ENCODE assay signal across 25 cellular contexts in genomic region chr16:27025581-27025980, GRCh38. TPM values are rescaled to one million over a fixed set of nuclear protein-coding genes. Genes with fewer than 3 reads are reported as not detected.
"Had no signal": no experiment of that assay in that cellular context is flagged by ENCODE, and none has a peak within 500 bp of the region (broad histone marks: within the 10 kb centered on the region; RNA-seq: fewer than 3 reads in every experiment).

No MANE protein-coding gene starts in this region.

- H3K27ac Mint-ChIP-seq: activated CD4-positive, alpha-beta memory T cell treated with anti-CD3 and anti-CD28 coated beads for 36 hours; activated CD4-positive, alpha-beta T cell treated with anti-CD3 and anti-CD28 coated beads, Interleukin-2, amount 10 ng/mL, durations not matched to agents 7 days and 5 days; activated naive CD4-positive, alpha-beta T cell treated with anti-CD3 and anti-CD28 coated beads for 36 hours; activated naive CD8-positive, alpha-beta T cell; activated T-helper 17 cell treated with anti-CD3 and anti-CD28 coated beads, Interleukin-2, amount 50 U/mL, for 72 hours; T-helper 1 cell treated with Interleukin-12 subunit alpha and Interleukin-12 subunit beta and Interleukin-4 antibody, amounts not matched to agents 30 μg/mL and 1 μg/mL, for 36 hours had no signal

- H3K4me1 ChIP-seq: Peyer's patch, SJSA1 had no signal

- H3K9me3 Mint-ChIP-seq: activated CD4-positive, alpha-beta memory T cell treated with anti-CD3 and anti-CD28 coated beads for 36 hours; activated CD4-positive, alpha-beta T cell treated with anti-CD3 and anti-CD28 coated beads, Interleukin-2, amount 10 ng/mL, durations not matched to agents 7 days and 5 days; activated naive CD4-positive, alpha-beta T cell treated with anti-CD3 and anti-CD28 coated beads for 36 hours; activated T-helper 17 cell treated with anti-CD3 and anti-CD28 coated beads, Interleukin-2, amount 50 U/mL, for 72 hours; T-helper 1 cell treated with Interleukin-12 subunit alpha and Interleukin-12 subunit beta and Interleukin-4 antibody, amounts not matched to agents 30 μg/mL and 1 μg/mL, for 36 hours had no signal

- ATAC-seq: activated T-helper 17 cell treated with anti-CD3 and anti-CD28 coated beads, Interleukin-2, amount 50 U/mL, for 72 hours had no signal

- H3K4me3 Mint-ChIP-seq: activated CD4-positive, alpha-beta memory T cell treated with anti-CD3 and anti-CD28 coated beads for 36 hours; activated CD4-positive, alpha-beta T cell treated with anti-CD3 and anti-CD28 coated beads, Interleukin-2, amount 10 ng/mL, durations not matched to agents 7 days and 5 days; activated naive CD4-positive, alpha-beta T cell treated with anti-CD3 and anti-CD28 coated beads for 36 hours; activated naive CD8-positive, alpha-beta T cell; activated T-helper 17 cell treated with anti-CD3 and anti-CD28 coated beads, Interleukin-2, amount 50 U/mL, for 72 hours; T-helper 1 cell treated with Interleukin-12 subunit alpha and Interleukin-12 subunit beta and Interleukin-4 antibody, amounts not matched to agents 30 μg/mL and 1 μg/mL, for 36 hours had no signal

- H3K4me3 ChIP-seq: cardiac muscle cell, MG63, Peyer's patch, SJSA1 had no signal

- H3K36me3 Mint-ChIP-seq: activated CD4-positive, alpha-beta memory T cell treated with anti-CD3 and anti-CD28 coated beads for 36 hours; activated naive CD8-positive, alpha-beta T cell had no signal

- H3K36me3 ChIP-seq: brain microvascular endothelial cell, cardiac muscle cell, MG63, Peyer's patch, SJSA1 had no signal

- DNase-seq: activated CD4-positive, alpha-beta memory T cell treated with anti-CD3 and anti-CD28 coated beads for 36 hours; activated CD4-positive, alpha-beta T cell treated with anti-CD3 and anti-CD28 coated beads, Interleukin-2, amount 10 ng/mL, durations not matched to agents 7 days and 5 days; activated gamma-delta T cell; activated naive CD4-positive, alpha-beta T cell treated with anti-CD3 and anti-CD28 coated beads for 36 hours; activated T-cell treated with anti-CD3 and anti-CD28 coated beads for 4 hours; activated T-cell treated with anti-CD3 and anti-CD28 coated beads, Interleukin-2, amount 50 U/mL, for 48 hours; brain microvascular endothelial cell; MG63; MV-4-11; NCI-H1105; NCI-H1436; NCI-H1694 treated with DMSO at 0.1 percent for 48 hours; NCI-H2029 treated with DMSO at 0.1 percent for 48 hours; NCI-H510A treated with DMSO at 0.1 percent for 48 hours; NCI-H69; NK-92 treated with Interleukin-12 subunit alpha and Interleukin-12 subunit beta, amount 100 ng/mL, for 24 hours; Peyer's patch; SHP77 had no signal

- H3K27me3 ChIP-seq: brain microvascular endothelial cell, cardiac muscle cell, MG63, Peyer's patch had no signal

- H3K4me1 Mint-ChIP-seq: activated CD4-positive, alpha-beta T cell treated with anti-CD3 and anti-CD28 coated beads, Interleukin-2, amount 10 ng/mL, durations not matched to agents 7 days and 5 days; activated T-helper 17 cell treated with anti-CD3 and anti-CD28 coated beads, Interleukin-2, amount 50 U/mL, for 72 hours had no signal

- H3K27ac ChIP-seq: brain microvascular endothelial cell, cardiac muscle cell, Peyer's patch, SJSA1 had no signal

- H3K9me3 ChIP-seq: MG63, Peyer's patch, SJSA1 had no signal

RNA-seq across cellular contexts. Expression of gene C16orf82, which starts 41.1 kb away (rescaled TPM):
- total RNA-seq: activated CD4-positive, alpha-beta memory T cell treated with anti-CD3 and anti-CD28 coated beads for 36 hours; activated CD4-positive, alpha-beta T cell treated with anti-CD3 and anti-CD28 coated beads, Interleukin-2, amount 10 ng/mL, durations not matched to agents 7 days and 5 days; activated CD8-positive, alpha-beta memory T cell treated with anti-CD3 and anti-CD28 coated beads for 36 hours; activated naive CD4-positive, alpha-beta T cell treated with anti-CD3 and anti-CD28 coated beads for 36 hours; activated T-helper 17 cell treated with anti-CD3 and anti-CD28 coated beads, Interleukin-2, amount 50 U/mL, for 72 hours; cardiac muscle cell; Peyer's patch; SJSA1 had no signal
- polyA plus RNA-seq: adipose tissue, cardiac muscle cell had no signal
